8 cellular contexts compared by ENCODE assay signal in the genomic region with DNA sequence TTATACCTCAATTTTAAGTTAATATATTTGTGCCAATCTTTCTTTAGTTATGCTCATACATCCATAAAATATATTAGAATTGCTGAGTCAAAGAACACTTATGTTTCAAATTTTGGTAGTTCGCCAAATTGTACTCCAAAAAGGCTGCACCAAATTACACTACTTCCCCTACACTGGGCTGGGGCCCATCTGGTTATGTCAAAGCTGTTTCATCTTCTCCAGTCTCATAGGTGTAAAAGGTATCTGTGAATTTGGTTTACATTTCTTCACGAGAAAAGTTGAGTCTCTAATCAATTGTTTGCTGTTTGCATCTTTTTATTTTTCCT. TPM values are rescaled to one million over a fixed set of nuclear protein-coding genes. Genes with fewer than 3 reads are reported as not detected.
A peak's percentile ranks its signal among the peaks of the same experiment; 100 is the strongest.
DNase-seq lines count a peak whose midpoint lies in the region; ATAC-seq and TF ChIP-seq lines count a peak whose summit lies in the region.

No MANE protein-coding gene starts in this region.

- no peaks in the 10 kb centered on the region for H3K36me3 ChIP-seq in BJ (ENCODE audit: control insufficient read depth, insufficient read depth, low read length)
- H3K36me3 ChIP-seq in KOPT-K1 (ENCODE audit: insufficient read depth, low read length): 0 out of 2 replicates have a peak, but pooled peaks cover 14% of the 10 kb centered on the region

- H3K27ac ChIP-seq in KOPT-K1 (ENCODE audit: low read depth, low read length, poor library complexity, severe bottlenecking) (peak overlapping the region; percentile 49), caudate nucleus (ENCODE audit: low read depth, low read length) (peak overlapping the region; percentile 27)

- POLR2A ChIA-PET in BJ (lab: Charles Lee): interaction anchor here (0.5 kb wide), 1 partner anchor 130 kb away, joined by 5 read pairs; no protein-coding TSS in a partner anchor

- H3K36me3 Mint-ChIP-seq in natural killer cell: no peaks in the 10 kb centered on the region

- H3K4me3 Mint-ChIP-seq in natural killer cell: peak overlapping the region; percentile 77

- H3K27me3 Mint-ChIP-seq in natural killer cell (ENCODE audit: low read depth in 2 of 2): peaks cover 3 to 20% of the 10 kb centered on the region in 2 donors

- intact Hi-C loops in natural killer cell (cut with micrococcal nuclease): loop anchor here (2.0 to 10.0 kb wide), 3 partner anchors 135 to 253 kb away; a partner anchor contains a TSS

- H3K4me1 Mint-ChIP-seq in natural killer cell: peaks cover 33 to 36% of the 10 kb centered on the region in 2 donors

- H3K9me3 ChIP-seq in KOPT-K1 (ENCODE audit: insufficient read depth, low read length, poor library complexity, severe bottlenecking): no peaks in the 10 kb centered on the region

- CTCF ChIA-PET in BJ (lab: Yijun Ruan, JAX): interaction anchor here (2.1 kb wide), 1 partner anchor 96 kb away, joined by 7 read pairs; no protein-coding TSS in a partner anchor

- ATAC-seq in natural killer cell: no peak
- no peak for ATAC-seq in HG02884 (IDR thresholded peaks at IDR 0.05; ENCODE audit: unreplicated experiment)
- ATAC-seq in HG03442 (IDR thresholded peaks at IDR 0.05; ENCODE audit: unreplicated experiment): no peak

- no peak for TF ChIP-seq CTCF in BJ (IDR thresholded peaks at IDR 0.05; ENCODE audit: insufficient read depth, low read depth, low read length)
- TF ChIP-seq CTCF in natural killer cell (IDR thresholded peaks at IDR 0.05): no peak

- no peak for DNase-seq in BJ (ENCODE audit: low read depth)
- DNase-seq in caudate nucleus (lab: John Stamatoyannopoulos, UW): no peak
- DNase-seq in natural killer cell: no peak
- no peak for DNase-seq in ecto neural progenitor cell (ENCODE audit: low spot score)
- no peak for DNase-seq in foreskin melanocyte

- peak overlapping the region; percentile 68 for H3K4me3 ChIP-seq in BJ (ENCODE audit: low read depth, low read length)

- H3K9me3 Mint-ChIP-seq in natural killer cell: no peaks in the 10 kb centered on the region

- no peaks in the 10 kb centered on the region for H3K27me3 ChIP-seq in BJ (ENCODE audit: control insufficient read depth, insufficient read depth, low read length)

- peak overlapping the region; percentile 84 to 93 for H3K27ac Mint-ChIP-seq in natural killer cell

RNA-seq across cellular contexts. Expression of a gene that starts 0.7 kb away (rescaled TPM):
- 0.22 and 0.65 TPM in 2 replicates for polyA plus RNA-seq in BJ (2011; rRNA removed)
- 0.43 and 0.82 TPM in 2 replicates for polyA minus RNA-seq in BJ (2011; rRNA and poly(A)+ RNA removed)
- 1 to 10 TPM; 1.1 to 2.3 (median 1.8) TPM for total RNA-seq in natural killer cell
